12 cellular contexts compared by ENCODE assay signal in genomic region chr5:102762828-102763227, GRCh38. TPM values are rescaled to one million over a fixed set of nuclear protein-coding genes. Genes with fewer than 3 reads are reported as not detected.
A peak's percentile ranks its signal among the peaks of the same experiment; 100 is the strongest.
DNase-seq lines count a peak whose midpoint lies in the region; ATAC-seq and TF ChIP-seq lines count a peak whose summit lies in the region.
"Had no signal": no experiment of that assay in that cellular context is flagged by ENCODE, and none has a peak within 500 bp of the region (broad histone marks: within the 10 kb centered on the region; RNA-seq: fewer than 3 reads in every experiment).

No MANE protein-coding gene starts in this region.

- no peaks in the 10 kb centered on the region for H3K9me3 Mint-ChIP-seq in activated CD8-positive, alpha-beta memory T cell treated with anti-CD3 and anti-CD28 coated beads, Interleukin-2, amount 10 ng/mL, durations not matched to agents 7 days and 5 days (ENCODE audit: low read depth)
- no peaks in the 10 kb centered on the region for H3K9me3 Mint-ChIP-seq in central memory CD8-positive, alpha-beta T cell
- H3K9me3 Mint-ChIP-seq in stimulated activated memory B cell treated with anti-CD40 and anti-IgM and Interleukin-4, amounts not matched to agents 10 μg/mL and 1 μg/mL and 100 μg/mL, for 72 hours = no peaks in the 10 kb centered on the region
- H3K9me3 Mint-ChIP-seq: GM23338 had no signal

- TF ChIP-seq CTCF in uterus (IDR thresholded peaks at IDR 0.05) = no peak

- H3K4me1 Mint-ChIP-seq in activated CD8-positive, alpha-beta memory T cell treated with anti-CD3 and anti-CD28 coated beads, Interleukin-2, amount 10 ng/mL, durations not matched to agents 7 days and 5 days = peaks cover 83% of the 10 kb centered on the region
- peaks cover 76% of the 10 kb centered on the region for H3K4me1 Mint-ChIP-seq in central memory CD8-positive, alpha-beta T cell
- H3K4me1 Mint-ChIP-seq in stimulated activated memory B cell treated with anti-CD40 and anti-IgM and Interleukin-4, amounts not matched to agents 10 μg/mL and 1 μg/mL and 100 μg/mL, for 72 hours = peaks cover 38% of the 10 kb centered on the region

- in situ Hi-C loops in KBM-7 (cut with MboI; ENCODE audit: low pct_unique_long_range_greater_than_20kb, low sequenced_read_pairs) = no loop called here

- peaks cover 6% of the 10 kb centered on the region for H3K36me3 Mint-ChIP-seq in activated CD8-positive, alpha-beta memory T cell treated with anti-CD3 and anti-CD28 coated beads, Interleukin-2, amount 10 ng/mL, durations not matched to agents 7 days and 5 days
- H3K36me3 Mint-ChIP-seq in central memory CD8-positive, alpha-beta T cell (ENCODE audit: insufficient read depth) = no peaks in the 10 kb centered on the region
- H3K36me3 Mint-ChIP-seq in stimulated activated memory B cell treated with anti-CD40 and anti-IgM and Interleukin-4, amounts not matched to agents 10 μg/mL and 1 μg/mL and 100 μg/mL, for 72 hours = no peaks in the 10 kb centered on the region

- H3K9me3 ChIP-seq in uterus = no peaks in the 10 kb centered on the region
- H3K9me3 ChIP-seq: prostate gland had no signal

- no peak for TF ChIP-seq POLR2A in uterus (IDR thresholded peaks at IDR 0.05)

- H3K4me3 ChIP-seq in uterus = no peak overlapping the region
- H3K4me3 ChIP-seq: GM23338, prostate gland had no signal

- intact Hi-C loops in uterus (cut with DNase I; ENCODE audit: low total_unique reads) = no loop called here

- CTCF ChIA-PET in activated CD8-positive, alpha-beta memory T cell treated with anti-CD3 and anti-CD28 coated beads, Interleukin-2, amount 10 ng/mL, durations not matched to agents 7 days and 5 days (lab: Charles Lee) = interaction anchor here (1.3 to 2.7 kb wide), 4 partner anchors 15 to 357 kb away, joined by 3 to 19 read pairs (median 4); partner anchors contain the start of genes GIN1 and PPIP5K2

- H3K27me3 Mint-ChIP-seq in activated CD8-positive, alpha-beta memory T cell treated with anti-CD3 and anti-CD28 coated beads, Interleukin-2, amount 10 ng/mL, durations not matched to agents 7 days and 5 days = no peaks in the 10 kb centered on the region
- no peaks in the 10 kb centered on the region for H3K27me3 Mint-ChIP-seq in central memory CD8-positive, alpha-beta T cell
- H3K27me3 Mint-ChIP-seq in stimulated activated memory B cell treated with anti-CD40 and anti-IgM and Interleukin-4, amounts not matched to agents 10 μg/mL and 1 μg/mL and 100 μg/mL, for 72 hours = no peaks in the 10 kb centered on the region

- ATAC-seq in activated CD8-positive, alpha-beta memory T cell treated with anti-CD3 and anti-CD28 coated beads, Interleukin-2, amount 10 ng/mL, durations not matched to agents 7 days and 5 days = no peak
- ATAC-seq in HG03378 (IDR thresholded peaks at IDR 0.05; ENCODE audit: unreplicated experiment) = peak; percentile 29
- ATAC-seq in central memory CD8-positive, alpha-beta T cell (replicated peaks; ENCODE audit: extremely low read depth, poor library complexity, severe bottlenecking) = no peak
- peak; percentile 49 for ATAC-seq in stimulated activated memory B cell treated with anti-CD40 and anti-IgM and Interleukin-4, amounts not matched to agents 10 μg/mL and 1 μg/mL and 100 μg/mL, for 72 hours
- ATAC-seq: GM23338 had no signal

- peak overlapping the region; percentile 74 for H3K4me3 Mint-ChIP-seq in activated CD8-positive, alpha-beta memory T cell treated with anti-CD3 and anti-CD28 coated beads, Interleukin-2, amount 10 ng/mL, durations not matched to agents 7 days and 5 days
- peak overlapping the region; percentile 67 for H3K4me3 Mint-ChIP-seq in central memory CD8-positive, alpha-beta T cell
- no peak overlapping the region for H3K4me3 Mint-ChIP-seq in stimulated activated memory B cell treated with anti-CD40 and anti-IgM and Interleukin-4, amounts not matched to agents 10 μg/mL and 1 μg/mL and 100 μg/mL, for 72 hours
- H3K4me3 Mint-ChIP-seq: GM23338 had no signal

- H3K4me1 ChIP-seq in uterus = no peaks in the 10 kb centered on the region

- no peak for DNase-seq in activated CD8-positive, alpha-beta memory T cell treated with anti-CD3 and anti-CD28 coated beads, Interleukin-2, amount 10 ng/mL, durations not matched to agents 7 days and 5 days
- DNase-seq in activated CD8-positive, alpha-beta memory T cell treated with anti-CD3 and anti-CD28 coated beads, Interleukin-2, amount 50 U/mL, for 4 hours = no peak
- DNase-seq in central memory CD8-positive, alpha-beta T cell (ENCODE audit: low spot score in 2 of 2) = no peak
- no peak for DNase-seq in uterus
- no peak for DNase-seq in GM03348 (ENCODE audit: low spot score)
- no peak for DNase-seq in KBM-7
- DNase-seq: NCI-H2107, SHP77 had no signal

- peak overlapping the region in 1 of 2 donors; percentile 11 for H3K27ac ChIP-seq in uterus
- H3K27ac ChIP-seq: prostate gland had no signal

- no peaks in the 10 kb centered on the region for H3K27me3 ChIP-seq in uterus

- H3K27ac Mint-ChIP-seq in activated CD8-positive, alpha-beta memory T cell treated with anti-CD3 and anti-CD28 coated beads, Interleukin-2, amount 10 ng/mL, durations not matched to agents 7 days and 5 days = peak overlapping the region; percentile 84
- H3K27ac Mint-ChIP-seq in central memory CD8-positive, alpha-beta T cell (ENCODE audit: low read depth) = peak overlapping the region; percentile 58
- peak overlapping the region; percentile 1 for H3K27ac Mint-ChIP-seq in stimulated activated memory B cell treated with anti-CD40 and anti-IgM and Interleukin-4, amounts not matched to agents 10 μg/mL and 1 μg/mL and 100 μg/mL, for 72 hours

- H3K36me3 ChIP-seq in uterus = no peaks in the 10 kb centered on the region
- H3K36me3 ChIP-seq: prostate gland had no signal

RNA-seq across cellular contexts. Expression of gene PAM, which starts 7.7 kb away (rescaled TPM):
- 10 to 100 TPM; 29.7 to 31.5 TPM for total RNA-seq in activated CD8-positive, alpha-beta memory T cell treated with anti-CD3 and anti-CD28 coated beads, Interleukin-2, amount 10 ng/mL, durations not matched to agents 7 days and 5 days
- total RNA-seq in uterus = 100 to 1,000 TPM; 101 to 502 (median 168) TPM

Comparison
In these comparisons a context has a peak if more than half of its experiments do, and no peak if none do; other contexts are left out.
1. ATAC-seq: peak in HG03378 (single experiment) and stimulated activated memory B cell treated with anti-CD40 and anti-IgM and Interleukin-4, amounts not matched to agents 10 μg/mL and 1 μg/mL and 100 μg/mL, for 72 hours (single experiment); none in activated CD8-positive, alpha-beta memory T cell treated with anti-CD3 and anti-CD28 coated beads, Interleukin-2, amount 10 ng/mL, durations not matched to agents 7 days and 5 days (single experiment) and central memory CD8-positive, alpha-beta T cell (single experiment).
2. H3K27ac Mint-ChIP-seq: peak in every context shown above with its lines; median percentile 84 in activated CD8-positive, alpha-beta memory T cell treated with anti-CD3 and anti-CD28 coated beads, Interleukin-2, amount 10 ng/mL, durations not matched to agents 7 days and 5 days; 58 in central memory CD8-positive, alpha-beta T cell; 1 in stimulated activated memory B cell treated with anti-CD40 and anti-IgM and Interleukin-4, amounts not matched to agents 10 μg/mL and 1 μg/mL and 100 μg/mL, for 72 hours.